ENCODE assay signal across 28 cellular contexts in the genomic region with DNA sequence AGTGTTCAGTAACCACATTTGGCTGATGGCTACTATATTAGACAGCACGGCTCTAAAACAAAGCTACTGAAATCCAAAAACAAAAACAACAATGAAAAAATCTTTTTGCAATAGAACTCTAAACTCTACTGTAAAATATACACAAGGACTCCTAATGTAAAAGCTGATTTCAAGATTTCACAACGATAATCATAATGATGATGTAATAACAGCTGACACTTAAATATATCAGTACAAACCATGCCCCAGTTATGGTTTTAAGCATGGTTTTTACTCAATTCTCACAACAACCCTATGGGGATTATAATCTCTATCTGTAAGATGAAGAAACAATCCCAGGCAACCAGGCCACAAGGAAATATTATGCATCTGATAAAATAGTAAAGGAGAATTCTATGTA. TPM values are rescaled to one million over a fixed set of nuclear protein-coding genes. Genes with fewer than 3 reads are reported as not detected.
"Had no signal": no experiment of that assay in that cellular context is flagged by ENCODE, and none has a peak within 500 bp of the region (broad histone marks: within the 10 kb centered on the region; RNA-seq: fewer than 3 reads in every experiment).

No MANE protein-coding gene starts in this region.

- DNase-seq: dermis blood vessel endothelial cell; dorsolateral prefrontal cortex; effector CD4-positive, alpha-beta T cell; effector memory CD4-positive, alpha-beta T cell; erythroblast; esophagus squamous epithelium; foreskin fibroblast; foreskin melanocyte; gastrocnemius medialis; glutamatergic neuron; head of caudate nucleus; heart right ventricle; hippocampal formation; left cardiac atrium; left lung; left ventricle myocardium superior; lower lobe of right lung; mesenchymal stem cell; mucosa of descending colon; naive B cell had no signal

- H3K36me3 ChIP-seq: lower lobe of right lung had no signal

- ATAC-seq: esophagus mucosa, gastrocnemius medialis, heart right ventricle, left cardiac atrium, left lung, left ventricle myocardium superior, lower lobe of right lung, mucosa of descending colon had no signal

- H3K27ac Mint-ChIP-seq: mesothelial cell of epicardium, naive B cell had no signal

- H3K27ac ChIP-seq: coronary artery, dorsolateral prefrontal cortex, epithelial cell of prostate, esophagus squamous epithelium, gastrocnemius medialis, heart right ventricle, left lung, lower lobe of right lung had no signal

- H3K27me3 ChIP-seq: dorsolateral prefrontal cortex, esophagus squamous epithelium, gastrocnemius medialis, heart right ventricle, left lung had no signal

- H3K4me3 ChIP-seq: coronary artery, dorsolateral prefrontal cortex, esophagus squamous epithelium, heart right ventricle, left lung, lower lobe of right lung, mucosa of descending colon had no signal

- H3K4me1 ChIP-seq: left lung, lower lobe of right lung had no signal

- H3K4me3 Mint-ChIP-seq: mesothelial cell of epicardium, naive B cell had no signal

RNA-seq across cellular contexts. Expression of a gene that starts 55.1 kb away (rescaled TPM):
- total RNA-seq: dermis blood vessel endothelial cell, esophagus mucosa, gastrocnemius medialis, glomerular endothelial cell, heart right ventricle, kidney epithelial cell, left cardiac atrium, left lung, left ventricle myocardium superior, lung microvascular endothelial cell had no signal
- polyA plus RNA-seq: keratinocyte had no signal
